Comparison of ENCODE assay signal across 10 cellular contexts in genomic region chr6:39843305-39844020, GRCh38. TPM values are rescaled to one million over a fixed set of nuclear protein-coding genes. Genes with fewer than 3 reads are reported as not detected.
DNase-seq lines count a peak whose midpoint lies in the region; ATAC-seq and TF ChIP-seq lines count a peak whose summit lies in the region.
"Had no signal": no experiment of that assay in that cellular context is flagged by ENCODE, and none has a peak within 500 bp of the region (broad histone marks: within the 10 kb centered on the region; RNA-seq: fewer than 3 reads in every experiment).

No MANE protein-coding gene starts in this region.

- intact Hi-C loops in psoas muscle (cut with DNase I) = no loop called here

- peaks cover 9% of the 10 kb centered on the region for H3K4me1 ChIP-seq in psoas muscle

- ATAC-seq in psoas muscle (peak; percentile 57 to 79 (median 68)), GM21576 (IDR thresholded peaks at IDR 0.05; ENCODE audit: unreplicated experiment) (no peak)

- no peak for TF ChIP-seq CTCF in psoas muscle (IDR thresholded peaks at IDR 0.05)

- H3K27ac ChIP-seq in psoas muscle = peak overlapping the region; percentile 20

- no peaks in the 10 kb centered on the region for H3K27me3 ChIP-seq in psoas muscle (ENCODE audit: insufficient read depth in 3 of 3, low read length in 2 of 3)
- H3K27me3 ChIP-seq: adrenal gland had no signal

- no peaks in the 10 kb centered on the region for H3K9me3 ChIP-seq in psoas muscle
- H3K9me3 ChIP-seq: adrenal gland had no signal

- DNase-seq in Daoy (ENCODE audit: low read depth) (peak; percentile 56), LHCN-M2 (ENCODE audit: low read depth) (peak; percentile 88), fibroblast of peridontal ligament (ENCODE audit: extremely low read depth) (peak; percentile 35), psoas muscle (no peak), LoVo (ENCODE audit: low spot score) (no peak), NCI-H1930 (lab: John Stamatoyannopoulos, UW) (no peak), globus pallidus (ENCODE audit: low spot score) (no peak)
- DNase-seq: adrenal gland, SHP77 had no signal

- H3K36me3 ChIP-seq in psoas muscle (ENCODE audit: insufficient read depth in 1 of 2, low read depth in 1 of 2) = no peaks in the 10 kb centered on the region
- H3K36me3 ChIP-seq: adrenal gland had no signal

- no peak overlapping the region for H3K4me3 ChIP-seq in psoas muscle
- H3K4me3 ChIP-seq: adrenal gland had no signal

- 47 to 60% (median 51%) methylated on average over 12 of the region's 12 CpGs for WGBS in psoas muscle, 3 donors

RNA-seq across cellular contexts. Expression of gene DAAM2, which starts 51.3 kb away (rescaled TPM):
- 2.1 and 5.2 TPM in 2 replicates for total RNA-seq in Daoy (2014; rRNA removed; shearing (Covaris generic))
- total RNA-seq in LHCN-M2 (2014; rRNA removed) (58.7 and 109 TPM in 2 replicates), psoas muscle (10 to 100 TPM; 10.7 to 67.1 (median 23.4) TPM)
- polyA plus RNA-seq in LHCN-M2 (2012) = 42.9 TPM
- polyA plus RNA-seq in psoas muscle = 10 to 100 TPM in 2 of 3 donors, 1 to 10 TPM in 1; 7.0 to 43.8 (median 31.4) TPM

Comparison
In these comparisons a context has a peak if more than half of its experiments do, and no peak if none do; other contexts are left out.
1. DNase-seq: peak in Daoy (single experiment), LHCN-M2 (single experiment) and fibroblast of peridontal ligament (single experiment); none in psoas muscle (0 of 2), LoVo (single experiment), NCI-H1930 (0 of 2) and globus pallidus (single experiment).